14 cellular contexts compared by ENCODE assay signal in genomic region chr18:75074196-75075015, GRCh38.
"Had no signal": no experiment of that assay in that cellular context is flagged by ENCODE, and none has a peak within 500 bp of the region (broad histone marks: within the 10 kb centered on the region; RNA-seq: fewer than 3 reads in every experiment).

No MANE protein-coding gene starts in this region.

- H3K27me3 Mint-ChIP-seq: T-cell had no signal

- H3K27me3 ChIP-seq: ascending aorta, breast epithelium, esophagus squamous epithelium, neural progenitor cell, pancreas had no signal

- H3K36me3 ChIP-seq: ascending aorta, breast epithelium, esophagus squamous epithelium, neural progenitor cell, pancreas had no signal

- H3K36me3 Mint-ChIP-seq: neural progenitor cell had no signal

- H3K9me3 ChIP-seq: pancreas had no signal

- ATAC-seq: pancreas, T-cell had no signal

- H3K4me3 Mint-ChIP-seq: neural progenitor cell, T-cell had no signal

- DNase-seq: activated CD4-positive, alpha-beta T cell treated with anti-CD3 and anti-CD28 coated beads, Interleukin-2, amount 50 U/mL, for 1 hour; activated T-cell treated with anti-CD3 and anti-CD28 coated beads for 4 hours; esophagus squamous epithelium; hippocampal formation; mesendoderm; pancreas; SK-N-SH; stimulated activated naive CD4-positive, alpha-beta T cell; T-cell; T-helper 9 cell; trophoblast cell had no signal

- H3K4me3 ChIP-seq: ascending aorta, breast epithelium, esophagus squamous epithelium, neural progenitor cell, pancreas had no signal

- H3K4me1 ChIP-seq: ascending aorta, breast epithelium, neural progenitor cell, pancreas had no signal

- H3K27ac ChIP-seq: ascending aorta, breast epithelium, esophagus squamous epithelium, neural progenitor cell, pancreas had no signal
